Comparison of ENCODE assay signal across 8 cellular contexts in genomic region chr4:337143-337931, GRCh38. TPM values are rescaled to one million over a fixed set of nuclear protein-coding genes. Genes with fewer than 3 reads are reported as not detected.
DNase-seq lines count a peak whose midpoint lies in the region; ATAC-seq lines count a peak whose summit lies in the region.

Gene ZNF141, plus strand, starts transcription at chr4:337814. Its CDS starts 170 bp downstream, at chr4:337984.

- DNase-seq in 8988T (peak; percentile 98), NCI-H2227 (lab: John Stamatoyannopoulos, UW; ENCODE audit: unreplicated experiment) (peak; percentile 95), cerebellum (ENCODE audit: low spot score) (peak; percentile 98), islet precursor cell (peak; percentile 98)
- DNase-seq in activated CD4-positive, alpha-beta T cell treated with anti-CD3 and anti-CD28 coated beads for 24 hours (ENCODE audit: low read depth in 2 of 2), result peak; percentile 79 to 87
- DNase-seq in stimulated activated CD4-positive, alpha-beta T cell treated with anti-CD3 and anti-CD28 coated beads, Interleukin-15, amount 100 ng/mL, for 1 hour (ENCODE audit: low read depth in 1 of 2, low spot score in 1 of 2), result peak; percentile 70 to 72

- ATAC-seq in GM18517 (IDR thresholded peaks at IDR 0.05; ENCODE audit: unreplicated experiment) (peak; percentile 97), HG03066 (IDR thresholded peaks at IDR 0.05; ENCODE audit: low read depth, unreplicated experiment) (peak; percentile 95)

RNA-seq across cellular contexts. Expression of gene ZNF141, which starts in this region (rescaled TPM):
- 61.7 TPM for total RNA-seq in cerebellum

Comparison
In these comparisons a context has a peak if more than half of its experiments do, and no peak if none do; other contexts are left out.
1. Peak in every context shown above with its lines: DNase-seq and ATAC-seq.